ENCODE assay signal across 9 cellular contexts in genomic region chr3:114179575-114179974, GRCh38. TPM values are rescaled to one million over a fixed set of nuclear protein-coding genes. Genes with fewer than 3 reads are reported as not detected.
DNase-seq lines count a peak whose midpoint lies in the region; ATAC-seq and TF ChIP-seq lines count a peak whose summit lies in the region.
"Had no signal": no experiment of that assay in that cellular context is flagged by ENCODE, and none has a peak within 500 bp of the region (broad histone marks: within the 10 kb centered on the region; RNA-seq: fewer than 3 reads in every experiment).

No MANE protein-coding gene starts in this region.

- intact Hi-C loops in psoas muscle (cut with DNase I) = no loop called here

- no peak overlapping the region for H3K27ac ChIP-seq in psoas muscle

- TF ChIP-seq CTCF in psoas muscle (IDR thresholded peaks at IDR 0.05) = no peak

- 25 to 32% (median 27%) methylated on average over 2 of the region's 2 CpGs for WGBS in psoas muscle, 3 donors

- H3K4me3 ChIP-seq in psoas muscle = no peak overlapping the region

- ATAC-seq in psoas muscle = no peak

- no peaks in the 10 kb centered on the region for H3K9me3 ChIP-seq in psoas muscle

- peaks cover 6% of the 10 kb centered on the region for H3K4me1 ChIP-seq in psoas muscle

- no peaks in the 10 kb centered on the region for H3K27me3 ChIP-seq in psoas muscle (ENCODE audit: insufficient read depth in 3 of 3, low read length in 2 of 3)

- no peaks in the 10 kb centered on the region for H3K36me3 ChIP-seq in psoas muscle (ENCODE audit: insufficient read depth in 1 of 2, low read depth in 1 of 2)

- DNase-seq in Daoy (ENCODE audit: low read depth) (peak; percentile 26), LHCN-M2 (ENCODE audit: low read depth) (peak; percentile 43), SKM-1 treated with dmso at 0.1 percent for 144 hours (lab: John Stamatoyannopoulos, UW; ENCODE audit: unreplicated experiment) (peak; percentile 53), inferior parietal cortex (ENCODE audit: extremely low spot score) (peak; percentile 9), GM19238 (ENCODE audit: insufficient read length, low spot score) (no peak), islet precursor cell (no peak), psoas muscle (no peak)
- no peak for DNase-seq in stimulated activated CD4-positive, alpha-beta T cell treated with anti-CD3 and anti-CD28 coated beads, Interleukin-15, amount 100 ng/mL, for 24 hours

RNA-seq across cellular contexts. Expression of gene DRD3, which starts 0.7 kb away (rescaled TPM):
- not detected in 2 replicates for total RNA-seq in Daoy (2014; rRNA removed; shearing (Covaris generic))
- not detected in 2 replicates for total RNA-seq in LHCN-M2 (2014; rRNA removed)
- not detected for polyA plus RNA-seq in LHCN-M2 (2012)
- not detected for total RNA-seq in psoas muscle
- not detected for polyA plus RNA-seq in psoas muscle
- total RNA-seq: T-helper 1 cell treated with Interleukin-12 subunit alpha and Interleukin-12 subunit beta and Interleukin-4 antibody, amounts not matched to agents 30 ng/mL and 1 ng/mL, for 36 hours had no signal

RNA-seq across cellular contexts. Expression of gene ZNF80, which starts 57.8 kb away (rescaled TPM):
- total RNA-seq in Daoy (2014; rRNA removed; shearing (Covaris generic)) = not detected in 2 replicates
- 0.06 TPM in 1 of 2 replicates, not detected in the other for total RNA-seq in LHCN-M2 (2014; rRNA removed)
- not detected for polyA plus RNA-seq in LHCN-M2 (2012)
- not detected for total RNA-seq in psoas muscle
- polyA plus RNA-seq in psoas muscle = not detected

Comparison
In these comparisons a context has a peak if more than half of its experiments do, and no peak if none do; other contexts are left out.
1. DNase-seq: peak in Daoy (single experiment), LHCN-M2 (single experiment), SKM-1 treated with dmso at 0.1 percent for 144 hours (single experiment) and inferior parietal cortex (single experiment); none in GM19238 (single experiment), islet precursor cell (single experiment), stimulated activated CD4-positive, alpha-beta T cell treated with anti-CD3 and anti-CD28 coated beads, Interleukin-15, amount 100 ng/mL, for 24 hours (single experiment) and psoas muscle (0 of 2).